ENCODE assay signal across 11 cellular contexts in the genomic region with DNA sequence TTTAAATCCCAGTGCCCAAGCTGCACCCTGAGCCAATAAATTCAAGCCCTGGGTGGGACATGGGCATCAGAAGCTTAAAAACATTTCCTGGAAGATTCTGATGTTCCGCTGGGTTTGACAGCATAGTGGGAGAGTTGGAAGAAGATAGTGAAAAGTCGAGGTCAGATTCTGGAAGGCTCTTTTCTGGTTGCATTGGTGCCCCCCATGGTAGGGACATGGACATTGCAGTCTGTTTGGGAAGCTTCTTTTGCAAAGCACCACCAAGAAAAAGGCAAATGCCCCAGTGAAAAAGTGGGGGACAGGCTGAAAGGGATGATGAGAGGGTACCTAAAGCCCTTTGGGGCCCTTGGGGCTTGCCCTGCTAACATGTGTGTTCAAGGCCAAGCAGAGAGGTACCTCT. TPM values are rescaled to one million over a fixed set of nuclear protein-coding genes. Genes with fewer than 3 reads are reported as not detected.
DNase-seq lines count a peak whose midpoint lies in the region; ATAC-seq and TF ChIP-seq lines count a peak whose summit lies in the region.
"Had no signal": no experiment of that assay in that cellular context is flagged by ENCODE, and none has a peak within 500 bp of the region (broad histone marks: within the 10 kb centered on the region; RNA-seq: fewer than 3 reads in every experiment).

No MANE protein-coding gene starts in this region.

- H3K9me3 Mint-ChIP-seq in GM23338: no peaks in the 10 kb centered on the region
- H3K9me3 Mint-ChIP-seq: T-cell had no signal

- H3K9me2 ChIP-seq in GM23338 (ENCODE audit: insufficient read depth): no peaks in the 10 kb centered on the region

- H3K36me3 ChIP-seq in GM23338 (ENCODE audit: insufficient read depth): no peaks in the 10 kb centered on the region
- no peaks in the 10 kb centered on the region for H3K36me3 ChIP-seq in smooth muscle cell (ENCODE audit: low read depth)

- no peak overlapping the region for H2AFZ ChIP-seq in GM23338
- no peak overlapping the region for H2AFZ ChIP-seq in smooth muscle cell (ENCODE audit: low read depth)

- no peaks in the 10 kb centered on the region; the same call in 1 of the 2 replicates for H4K20me1 ChIP-seq in GM23338 (replicated peaks; ENCODE audit: insufficient read depth)
- H4K20me1 ChIP-seq in smooth muscle cell (ENCODE audit: low read depth): no peaks in the 10 kb centered on the region

- H3K27me3 Mint-ChIP-seq in GM23338 (ENCODE audit: insufficient read depth, low read depth, poor library complexity): peaks cover 7% of the 10 kb centered on the region
- H3K27me3 Mint-ChIP-seq in T-helper 17 cell: peaks cover 27% of the 10 kb centered on the region

- no peaks in the 10 kb centered on the region for H3K27me3 ChIP-seq in GM23338 (ENCODE audit: insufficient read depth)
- no peaks in the 10 kb centered on the region for H3K27me3 ChIP-seq in smooth muscle cell (ENCODE audit: low read depth)

- no peak overlapping the region for H3K4me3 Mint-ChIP-seq in GM23338
- H3K4me3 Mint-ChIP-seq in T-helper 17 cell: no peak overlapping the region
- H3K4me3 Mint-ChIP-seq: T-cell had no signal

- H3K4me2 ChIP-seq in GM23338: no peak overlapping the region
- no peak overlapping the region for H3K4me2 ChIP-seq in smooth muscle cell

- H3K9ac ChIP-seq in smooth muscle cell (ENCODE audit: low read depth): no peak overlapping the region

- WGBS in smooth muscle cell (ENCODE audit: low lambda C conversion rate): 34% methylated on average over 2 of the region's 2 CpGs

- H3K4me3 ChIP-seq in GM23338: no peak overlapping the region
- H3K4me3 ChIP-seq in fibroblast of the aortic adventitia (ENCODE audit: low read depth, low read length): no peak overlapping the region
- H3K4me3 ChIP-seq in smooth muscle cell: no peak overlapping the region

- H3K9me3 ChIP-seq in T-helper 17 cell (ENCODE audit: control insufficient read depth, low read length, poor library complexity, severe bottlenecking) (no peaks in the 10 kb centered on the region), smooth muscle cell (replicated peaks; ENCODE audit: low read depth) (no peaks in the 10 kb centered on the region)

- DNase-seq in GM23338 (ENCODE audit: low spot score) (peak; percentile 68), T-helper 17 cell (no peak), fibroblast of the aortic adventitia (ENCODE audit: low read depth) (no peak), smooth muscle cell (lab: John Stamatoyannopoulos, UW; ENCODE audit: unreplicated experiment) (no peak), LoVo (ENCODE audit: low spot score) (no peak), A172 (ENCODE audit: low spot score) (no peak), GM19240 (ENCODE audit: insufficient read length, low spot score) (no peak)
- DNase-seq: activated CD8-positive, alpha-beta memory T cell treated with anti-CD3 and anti-CD28 coated beads for 24 hours; NCI-H1092; NCI-H526; T-cell had no signal

- H3K4me1 Mint-ChIP-seq in GM23338: 0 out of 3 replicates have a peak, but pooled peaks cover 7% of the 10 kb centered on the region
- peaks cover 2% of the 10 kb centered on the region for H3K4me1 Mint-ChIP-seq in T-helper 17 cell
- H3K4me1 Mint-ChIP-seq: T-cell had no signal

- 0 out of 2 replicates have a peak, but pooled peaks cover 5% of the 10 kb centered on the region for H3K79me2 ChIP-seq in GM23338 (replicated peaks; ENCODE audit: insufficient read depth)
- H3K79me2 ChIP-seq in smooth muscle cell (ENCODE audit: low read depth): peaks cover 44% of the 10 kb centered on the region

- peak; percentile 85 for ATAC-seq in GM23338
- ATAC-seq in T-helper 17 cell: no peak
- ATAC-seq: T-cell had no signal

- H3K36me3 Mint-ChIP-seq in GM23338 (ENCODE audit: low read depth) (no peaks in the 10 kb centered on the region), T-helper 17 cell (ENCODE audit: low read depth) (peaks cover 2% of the 10 kb centered on the region)
- H3K36me3 Mint-ChIP-seq: T-cell had no signal

- no peaks in the 10 kb centered on the region for H3K4me1 ChIP-seq in GM23338 (ENCODE audit: insufficient read depth)
- H3K4me1 ChIP-seq in smooth muscle cell (ENCODE audit: low read depth): no peaks in the 10 kb centered on the region

- TF ChIP-seq CTCF in GM23338 (conservative IDR thresholded peaks at IDR 0.05; ENCODE audit: low read depth in 2 of 2) (peak; percentile 52 to 53), fibroblast of the aortic adventitia (IDR thresholded peaks at IDR 0.05; ENCODE audit: insufficient read depth, low read length) (peak; percentile 11), smooth muscle cell (IDR thresholded peaks at IDR 0.05; ENCODE audit: borderline replicate concordance, insufficient read depth, poor library complexity, severe bottlenecking) (peak; percentile 17)

- H3K27ac ChIP-seq in GM23338 (ENCODE audit: low read depth) (no peak overlapping the region), smooth muscle cell (ENCODE audit: low read depth) (no peak overlapping the region)

- H3K27ac Mint-ChIP-seq in GM23338 (no peak overlapping the region), T-helper 17 cell (peak overlapping the region; percentile 16)
- H3K27ac Mint-ChIP-seq: T-cell had no signal

- H3F3A ChIP-seq in GM23338 (replicated peaks; ENCODE audit: low read depth) (no peaks in the 10 kb centered on the region), smooth muscle cell (ENCODE audit: low read depth) (peaks cover 12% of the 10 kb centered on the region)

TF ChIP-seq in GM23338, 12 proteins besides CTCF, POLR2A, EP300 and RAD21 (continues in another document):
- no peak for TF ChIP-seq CREB1 (CRISPR knock-in tag; IDR thresholded peaks at IDR 0.05; ENCODE audit: low read depth)
- TF ChIP-seq STAT1 (IDR thresholded peaks at IDR 0.05; ENCODE audit: unreplicated experiment): no peak
- TF ChIP-seq, protein P1, sequence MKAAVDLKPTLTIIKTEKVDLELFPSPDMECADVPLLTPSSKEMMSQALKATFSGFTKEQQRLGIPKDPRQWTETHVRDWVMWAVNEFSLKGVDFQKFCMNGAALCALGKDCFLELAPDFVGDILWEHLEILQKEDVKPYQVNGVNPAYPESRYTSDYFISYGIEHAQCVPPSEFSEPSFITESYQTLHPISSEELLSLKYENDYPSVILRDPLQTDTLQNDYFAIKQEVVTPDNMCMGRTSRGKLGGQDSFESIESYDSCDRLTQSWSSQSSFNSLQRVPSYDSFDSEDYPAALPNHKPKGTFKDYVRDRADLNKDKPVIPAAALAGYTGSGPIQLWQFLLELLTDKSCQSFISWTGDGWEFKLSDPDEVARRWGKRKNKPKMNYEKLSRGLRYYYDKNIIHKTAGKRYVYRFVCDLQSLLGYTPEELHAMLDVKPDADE (IDR thresholded peaks at IDR 0.05): no peak
- no peak for TF ChIP-seq EZH2 (IDR thresholded peaks at IDR 0.05; ENCODE audit: low read depth, unreplicated experiment)
- no peak for TF ChIP-seq NANOG (IDR thresholded peaks at IDR 0.05; ENCODE audit: borderline replicate concordance)
- no peak for TF ChIP-seq POLR2AphosphoS5 (IDR thresholded peaks at IDR 0.05; ENCODE audit: low read depth)
- no peak for TF ChIP-seq EZH2phosphoT487 (IDR thresholded peaks at IDR 0.05; ENCODE audit: unreplicated experiment)

RNA-seq across cellular contexts. Expression of a gene that starts 21.0 kb away (rescaled TPM):
- total RNA-seq in GM23338 (2014; rRNA removed; shearing (Covaris generic)): 8.7 and 9.0 TPM in 2 replicates
- 2.4 and 3.0 TPM in 2 replicates for polyA plus RNA-seq in GM23338 (2016; fragmentation: Nextera tagmentation; extraction: Ambion mirVana)
- total RNA-seq in T-helper 17 cell: under 1 TPM; 0.12 to 0.13 TPM
- total RNA-seq in fibroblast of the aortic adventitia (ENCODE audit: low replicate concordance): 0.65 and 2.4 TPM in 2 replicates
- total RNA-seq in smooth muscle cell: 9.4 and 13.0 TPM in 2 replicates
- polyA plus RNA-seq in smooth muscle cell: 4.6 and 5.1 TPM in 2 replicates
- 0.10 and 0.62 TPM in 2 replicates for total RNA-seq in A172 (2014; rRNA removed; shearing (Covaris generic))

RNA-seq across cellular contexts. Expression of a gene that starts 35.4 kb away (rescaled TPM):
- 148 and 175 TPM in 2 replicates for total RNA-seq in GM23338 (2014; rRNA removed; shearing (Covaris generic))
- polyA plus RNA-seq in GM23338 (2016; fragmentation: Nextera tagmentation; extraction: Ambion mirVana) (14.0 and 17.8 TPM in 2 replicates), smooth muscle cell (8.4 and 11.9 TPM in 2 replicates)
- total RNA-seq in T-helper 17 cell (10 to 100 TPM; 49.0 to 50.6 TPM), fibroblast of the aortic adventitia (ENCODE audit: low replicate concordance) (61.1 and 105 TPM in 2 replicates), smooth muscle cell (33.8 and 39.7 TPM in 2 replicates)
- total RNA-seq in A172 (2014; rRNA removed; shearing (Covaris generic)): 60.8 and 97.1 TPM in 2 replicates
